8 cellular contexts compared by ENCODE assay signal in the genomic region with DNA sequence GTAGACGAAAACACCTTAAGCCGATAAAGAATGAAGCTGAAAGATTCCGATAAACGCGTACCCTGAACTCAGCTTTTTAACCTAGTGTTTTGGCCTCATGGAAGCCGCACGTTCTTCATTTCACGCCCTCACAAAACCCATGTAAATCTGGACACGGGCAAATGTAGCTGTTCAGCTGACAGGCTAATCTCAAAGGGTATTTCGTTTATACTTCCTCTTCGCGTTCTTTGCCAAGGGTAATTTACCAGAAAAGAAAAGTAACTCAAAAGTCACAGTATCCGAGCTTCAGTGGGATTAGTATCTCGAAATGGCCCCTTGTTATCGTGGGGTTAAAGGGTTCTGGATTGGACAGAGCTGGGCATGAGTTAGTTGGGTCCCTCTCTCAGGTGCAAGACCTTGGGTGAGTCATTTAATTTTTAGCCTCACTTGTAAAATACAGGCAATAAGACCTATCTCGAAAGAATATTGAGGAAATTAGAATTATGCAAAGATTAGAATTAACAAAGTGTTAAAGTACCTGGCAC. TPM values are rescaled to one million over a fixed set of nuclear protein-coding genes. Genes with fewer than 3 reads are reported as not detected.
DNase-seq lines count a peak whose midpoint lies in the region; ATAC-seq, FAIRE-seq and TF ChIP-seq lines count a peak whose summit lies in the region.

No MANE protein-coding gene starts in this region.

- peaks cover 28% of the 10 kb centered on the region for H3K36me3 Mint-ChIP-seq in T-helper 2 cell treated with Interferon-gamma antibody and Interleukin-4, amounts not matched to agents 5 μg/mL and 100 μg/mL, for 36 hours (ENCODE audit: low read depth)

- ATAC-seq in HG03520 (IDR thresholded peaks at IDR 0.05; ENCODE audit: unreplicated experiment) (peak; percentile 3), GM21360 (IDR thresholded peaks at IDR 0.05; ENCODE audit: unreplicated experiment) (no peak)

- peaks cover 34% of the 10 kb centered on the region for H3K4me1 Mint-ChIP-seq in T-helper 2 cell treated with Interferon-gamma antibody and Interleukin-4, amounts not matched to agents 5 μg/mL and 100 μg/mL, for 36 hours (ENCODE audit: low read depth)

- H3K4me3 Mint-ChIP-seq in T-helper 2 cell treated with Interferon-gamma antibody and Interleukin-4, amounts not matched to agents 5 μg/mL and 100 μg/mL, for 36 hours: peak overlapping the region; percentile 99

- H3K27me3 Mint-ChIP-seq in T-helper 2 cell treated with Interferon-gamma antibody and Interleukin-4, amounts not matched to agents 5 μg/mL and 100 μg/mL, for 36 hours (ENCODE audit: low read depth): peaks cover 15% of the 10 kb centered on the region

- DNase-seq in T-helper 2 cell treated with Interferon-gamma antibody and Interleukin-4, amounts not matched to agents 5 μg/mL and 100 μg/mL, for 36 hours (ENCODE audit: low spot score): no peak
- no peak for DNase-seq in T-helper 2 cell
- DNase-seq in bronchial epithelial cell (ENCODE audit: low read depth): no peak
- no peak for DNase-seq in GM13976 (ENCODE audit: low spot score)
- DNase-seq in stimulated activated CD4-positive, alpha-beta T cell treated with anti-CD3 and anti-CD28 coated beads, Interleukin-15, amount 100 ng/mL, for 24 hours: no peak

- H3K36me3 ChIP-seq in bronchial epithelial cell (ENCODE audit: control insufficient read depth, insufficient read depth, low read length) (peaks cover 2% of the 10 kb centered on the region), muscle layer of colon (ENCODE audit: insufficient read depth, low read length) (peaks cover 4% of the 10 kb centered on the region)

- no peaks in the 10 kb centered on the region for H3K9me3 ChIP-seq in muscle layer of colon (ENCODE audit: low read length)

- in situ Hi-C loops in GM13976 (cut with MboI; ENCODE audit: low sequenced_read_pairs, unreplicated experiment): no loop called here

- peak overlapping the region; percentile 100 for H3K27ac Mint-ChIP-seq in T-helper 2 cell treated with Interferon-gamma antibody and Interleukin-4, amounts not matched to agents 5 μg/mL and 100 μg/mL, for 36 hours

- peak overlapping the region; percentile 96 for H3K9ac ChIP-seq in muscle layer of colon (ENCODE audit: low read length)

- TF ChIP-seq CTCF in bronchial epithelial cell (IDR thresholded peaks at IDR 0.05; ENCODE audit: insufficient read depth, low read length, severe bottlenecking): no peak
- TF ChIP-seq CTCF in GM13976 (IDR thresholded peaks at IDR 0.05; ENCODE audit: borderline replicate concordance, control extremely low read depth, extremely low read depth, insufficient read depth, missing control alignments): no peak

- no peaks in the 10 kb centered on the region for H3K9me3 Mint-ChIP-seq in T-helper 2 cell treated with Interferon-gamma antibody and Interleukin-4, amounts not matched to agents 5 μg/mL and 100 μg/mL, for 36 hours

- peaks cover 16% of the 10 kb centered on the region for H3K4me1 ChIP-seq in muscle layer of colon (ENCODE audit: insufficient read depth, low read length)

- no peaks in the 10 kb centered on the region for H3K27me3 ChIP-seq in bronchial epithelial cell (ENCODE audit: control insufficient read depth, insufficient read depth, low read length)
- H3K27me3 ChIP-seq in muscle layer of colon (ENCODE audit: control insufficient read depth in 1 of 2, insufficient read depth in 2 of 2, low read length in 2 of 2): no peaks in the 10 kb centered on the region

- FAIRE-seq in bronchial epithelial cell (lab: Jason Lieb, UNC): no peak

- peak overlapping the region; percentile 98 for H3K4me3 ChIP-seq in bronchial epithelial cell (ENCODE audit: low read depth, low read length)
- H3K4me3 ChIP-seq in muscle layer of colon (ENCODE audit: low read depth in 1 of 2, low read length in 2 of 2): peak overlapping the region; percentile 78 to 100

- H3K27ac ChIP-seq in muscle layer of colon (ENCODE audit: low read depth, low read length): peak overlapping the region; percentile 100

RNA-seq across cellular contexts. Expression of a gene that starts 0.8 kb away (rescaled TPM):
- 542 and 567 TPM in 2 replicates for total RNA-seq in bronchial epithelial cell

RNA-seq across cellular contexts. Expression of a gene that starts 22.0 kb away (rescaled TPM):
- under 0.01 and 0.51 TPM in 2 replicates for total RNA-seq in bronchial epithelial cell
